In genomic region chr12:121227294-121227693, GRCh38 we compare ENCODE assay signal across 9 cellular contexts. TPM values are rescaled to one million over a fixed set of nuclear protein-coding genes. Genes with fewer than 3 reads are reported as not detected.
DNase-seq lines count a peak whose midpoint lies in the region; ATAC-seq and TF ChIP-seq lines count a peak whose summit lies in the region.
"Had no signal": no experiment of that assay in that cellular context is flagged by ENCODE, and none has a peak within 500 bp of the region (broad histone marks: within the 10 kb centered on the region; RNA-seq: fewer than 3 reads in every experiment).

No MANE protein-coding gene starts in this region.

- DNase-seq in NCI-H748 treated with DMSO at 0.1 percent for 48 hours (lab: John Stamatoyannopoulos, UW) (peak; percentile 39), mucosa of gallbladder (ENCODE audit: low spot score) (peak; percentile 79), omental fat pad (ENCODE audit: low spot score) (no peak), NOMO-1 treated with dmso at 0.1 percent for 144 hours (lab: John Stamatoyannopoulos, UW; ENCODE audit: unreplicated experiment) (no peak)
- no peak for DNase-seq in stimulated activated CD4-positive, alpha-beta T cell treated with anti-CD3 and anti-CD28 coated beads, Interleukin-1b, Interleukin-23, amount 100 ng/mL, for 48 hours
- DNase-seq in activated CD4-positive, alpha-beta T cell treated with anti-CD3 and anti-CD28 coated beads, Interleukin-2, amount 50 U/mL, for 4 hours: no peak

- no peak for TF ChIP-seq CTCF in omental fat pad (IDR thresholded peaks at IDR 0.05)

- peak; percentile 67 for ATAC-seq in GM18511 (IDR thresholded peaks at IDR 0.05; ENCODE audit: unreplicated experiment)
- ATAC-seq in HG02678 (IDR thresholded peaks at IDR 0.05; ENCODE audit: unreplicated experiment): peak; percentile 39
- no peak for ATAC-seq in omental fat pad (ENCODE audit: low FRiP score)
- ATAC-seq: HCT116 had no signal

RNA-seq across cellular contexts. Expression of gene P2RX4, which starts 17.4 kb away (rescaled TPM):
- 66.6 TPM for total RNA-seq in mucosa of gallbladder
- total RNA-seq in omental fat pad: 100 to 1,000 TPM in 1 of 4 donors, 10 to 100 TPM in 3; 46.3 to 107 (median 65.3) TPM

Comparison
In these comparisons a context has a peak if more than half of its experiments do, and no peak if none do; other contexts are left out.
1. DNase-seq: peak in NCI-H748 treated with DMSO at 0.1 percent for 48 hours (single experiment) and mucosa of gallbladder (single experiment); none in stimulated activated CD4-positive, alpha-beta T cell treated with anti-CD3 and anti-CD28 coated beads, Interleukin-1b, Interleukin-23, amount 100 ng/mL, for 48 hours (single experiment), omental fat pad (single experiment), NOMO-1 treated with dmso at 0.1 percent for 144 hours (single experiment) and activated CD4-positive, alpha-beta T cell treated with anti-CD3 and anti-CD28 coated beads, Interleukin-2, amount 50 U/mL, for 4 hours (0 of 2).